ENCODE assay signal across 21 cellular contexts in the genomic region with DNA sequence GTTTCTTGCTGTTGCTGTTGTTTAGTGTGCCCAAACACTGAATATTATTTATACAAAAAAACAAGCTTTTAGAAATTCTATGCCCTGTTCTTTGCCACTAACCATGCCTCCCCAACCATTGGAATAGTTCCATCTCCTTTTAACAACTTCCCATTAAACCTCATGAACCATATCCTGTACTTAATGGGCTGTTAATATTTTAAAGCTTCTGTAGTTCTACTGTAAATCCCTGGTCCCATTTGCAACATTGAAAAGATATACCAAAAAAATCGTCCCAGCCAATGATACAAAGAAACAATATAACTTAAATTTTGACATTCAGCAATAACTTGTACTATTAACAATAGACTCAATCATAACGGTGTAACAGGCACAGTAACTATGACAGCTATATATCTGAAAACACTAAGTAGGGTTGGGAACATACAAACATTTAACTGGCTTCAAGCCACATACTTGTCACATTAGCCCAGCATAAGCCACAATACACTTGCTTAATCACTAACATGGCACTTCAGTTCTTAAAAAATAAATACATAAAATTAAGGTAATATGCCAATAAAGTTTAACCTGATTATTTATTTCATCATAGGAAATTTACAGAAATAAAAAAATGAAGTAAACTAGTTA.
DNase-seq lines count a peak whose midpoint lies in the region; ATAC-seq and TF ChIP-seq lines count a peak whose summit lies in the region.
"Had no signal": no experiment of that assay in that cellular context is flagged by ENCODE, and none has a peak within 500 bp of the region (broad histone marks: within the 10 kb centered on the region; RNA-seq: fewer than 3 reads in every experiment).

No MANE protein-coding gene starts in this region.

- H3K36me3 ChIP-seq in breast epithelium (no peaks in the 10 kb centered on the region), skeletal muscle satellite cell (ENCODE audit: insufficient read depth, low read length) (peaks cover 4% of the 10 kb centered on the region)
- H3K36me3 ChIP-seq: BLaER1, esophagus muscularis mucosa, thoracic aorta had no signal

- intact Hi-C loops in MCF 10A (cut with micrococcal nuclease) (no loop called here), breast epithelium (cut with DNase I; ENCODE audit: low total_unique reads) (no loop called here)

- no peaks in the 10 kb centered on the region for H3K27me3 Mint-ChIP-seq in MCF 10A (ENCODE audit: insufficient read depth, unreplicated experiment)
- H3K27me3 Mint-ChIP-seq: activated CD4-positive, alpha-beta T cell treated with anti-CD3 and anti-CD28 coated beads, Interleukin-2, amount 10 ng/mL, durations not matched to agents 24 days and 14 days; stimulated activated memory B cell treated with anti-CD40 and anti-IgM and Interleukin-4, amounts not matched to agents 10 μg/mL and 1 μg/mL and 100 μg/mL, for 72 hours had no signal

- H3K4me3 ChIP-seq in breast epithelium: no peak overlapping the region
- no peak overlapping the region for H3K4me3 ChIP-seq in cardiac fibroblast (replicated peaks in 1 of 2; ENCODE audit: low read depth in 2 of 2, low read length in 2 of 2)
- peak overlapping the region; percentile 10 for H3K4me3 ChIP-seq in skeletal muscle satellite cell (ENCODE audit: low read length)
- H3K4me3 ChIP-seq: BLaER1, dorsolateral prefrontal cortex, esophagus muscularis mucosa, hepatocyte, thoracic aorta had no signal

- no peak overlapping the region for H3K27ac ChIP-seq in breast epithelium
- H3K27ac ChIP-seq: 22Rv1, BLaER1, dorsolateral prefrontal cortex, esophagus muscularis mucosa, hepatocyte, thoracic aorta had no signal

- TF ChIP-seq CTCF in MCF 10A (IDR thresholded peaks at IDR 0.05; ENCODE audit: unreplicated experiment): no peak
- no peak for TF ChIP-seq CTCF in breast epithelium (IDR thresholded peaks at IDR 0.05)
- TF ChIP-seq CTCF in cardiac fibroblast (IDR thresholded peaks at IDR 0.05; ENCODE audit: low read depth, low read length): no peak

- H3K27me3 ChIP-seq in breast epithelium (no peaks in the 10 kb centered on the region), skeletal muscle satellite cell (ENCODE audit: control insufficient read depth, insufficient read depth, low read length) (no peaks in the 10 kb centered on the region)
- H3K27me3 ChIP-seq: BLaER1, dorsolateral prefrontal cortex, esophagus muscularis mucosa, hepatocyte had no signal

- no peak overlapping the region for H3K9ac ChIP-seq in skeletal muscle satellite cell (ENCODE audit: low read depth, low read length)
- H3K9ac ChIP-seq: BLaER1 had no signal

- no peak for ATAC-seq in HG02870 (IDR thresholded peaks at IDR 0.05; ENCODE audit: unreplicated experiment)
- ATAC-seq: Right ventricle myocardium inferior; stimulated activated memory B cell treated with anti-CD40 and anti-IgM and Interleukin-4, amounts not matched to agents 10 μg/mL and 1 μg/mL and 100 μg/mL, for 72 hours had no signal

- no peak overlapping the region for H3K4me2 ChIP-seq in skeletal muscle satellite cell (ENCODE audit: low read length)
- H3K4me2 ChIP-seq: BLaER1, hepatocyte had no signal

- H3K9me3 Mint-ChIP-seq in MCF 10A (ENCODE audit: unreplicated experiment): no peaks in the 10 kb centered on the region
- H3K9me3 Mint-ChIP-seq: activated CD4-positive, alpha-beta T cell treated with anti-CD3 and anti-CD28 coated beads, Interleukin-2, amount 10 ng/mL, durations not matched to agents 24 days and 14 days; neural crest cell; stimulated activated memory B cell treated with anti-CD40 and anti-IgM and Interleukin-4, amounts not matched to agents 10 μg/mL and 1 μg/mL and 100 μg/mL, for 72 hours had no signal

- H3K9me3 ChIP-seq in breast epithelium (no peaks in the 10 kb centered on the region), skeletal muscle satellite cell (replicated peaks; ENCODE audit: low read length) (no peaks in the 10 kb centered on the region)
- H3K9me3 ChIP-seq: BLaER1, esophagus muscularis mucosa, thoracic aorta had no signal

- TF ChIP-seq POLR2A in breast epithelium (IDR thresholded peaks at IDR 0.05): no peak

- no peaks in the 10 kb centered on the region for H3K4me1 ChIP-seq in breast epithelium
- H3K4me1 ChIP-seq in skeletal muscle satellite cell (ENCODE audit: control insufficient read depth, insufficient read depth, low read length): peaks cover 30% of the 10 kb centered on the region
- H3K4me1 ChIP-seq: BLaER1 had no signal

- CTCF ChIA-PET in MCF 10A (lab: Yijun Ruan, JAX): interaction anchor here (0.6 to 1.1 kb wide), 2 partner anchors 292 to 761 kb away, joined by 3 to 4 read pairs; no protein-coding TSS in a partner anchor

- H3K4me3 Mint-ChIP-seq in MCF 10A (ENCODE audit: unreplicated experiment): no peak overlapping the region
- H3K4me3 Mint-ChIP-seq: activated CD4-positive, alpha-beta T cell treated with anti-CD3 and anti-CD28 coated beads, Interleukin-2, amount 10 ng/mL, durations not matched to agents 24 days and 14 days; neural crest cell; stimulated activated memory B cell treated with anti-CD40 and anti-IgM and Interleukin-4, amounts not matched to agents 10 μg/mL and 1 μg/mL and 100 μg/mL, for 72 hours had no signal

- no peaks in the 10 kb centered on the region for H3K36me3 Mint-ChIP-seq in MCF 10A (ENCODE audit: insufficient read depth, unreplicated experiment)
- H3K36me3 Mint-ChIP-seq: stimulated activated memory B cell treated with anti-CD40 and anti-IgM and Interleukin-4, amounts not matched to agents 10 μg/mL and 1 μg/mL and 100 μg/mL, for 72 hours had no signal

- DNase-seq in MCF 10A (ENCODE audit: unreplicated experiment): peak; percentile 13
- no peak for DNase-seq in breast epithelium (ENCODE audit: low spot score in 2 of 2)
- DNase-seq in cardiac fibroblast (ENCODE audit: low read depth in 2 of 2): peak; percentile 50 to 75
- peak; percentile 9 for DNase-seq in iPS-NIHi11 (ENCODE audit: low spot score)
- no peak for DNase-seq in NCI-H2081 treated with DMSO at 0.1 percent for 48 hours (lab: John Stamatoyannopoulos, UW)
- no peak for DNase-seq in AG08395 (ENCODE audit: low spot score)
- DNase-seq: activated CD4-positive, alpha-beta T cell treated with anti-CD3 and anti-CD28 coated beads, Interleukin-2, amount 10 ng/mL, durations not matched to agents 24 days and 14 days; dorsolateral prefrontal cortex; kidney; NCI-H1694 treated with DMSO at 0.1 percent for 48 hours; stimulated activated CD4-positive, alpha-beta T cell treated with anti-CD3 and anti-CD28 coated beads, Interleukin-15, amount 100 ng/mL, for 24 hours had no signal

- peak overlapping the region; percentile 40 for H3K27ac Mint-ChIP-seq in MCF 10A (ENCODE audit: low read depth, unreplicated experiment)
- H3K27ac Mint-ChIP-seq: activated CD4-positive, alpha-beta T cell treated with anti-CD3 and anti-CD28 coated beads, Interleukin-2, amount 10 ng/mL, durations not matched to agents 24 days and 14 days; stimulated activated memory B cell treated with anti-CD40 and anti-IgM and Interleukin-4, amounts not matched to agents 10 μg/mL and 1 μg/mL and 100 μg/mL, for 72 hours had no signal

- peaks cover 27% of the 10 kb centered on the region for H3K4me1 Mint-ChIP-seq in MCF 10A (ENCODE audit: insufficient read depth, unreplicated experiment)
- H3K4me1 Mint-ChIP-seq: activated CD4-positive, alpha-beta T cell treated with anti-CD3 and anti-CD28 coated beads, Interleukin-2, amount 10 ng/mL, durations not matched to agents 24 days and 14 days; neural crest cell; stimulated activated memory B cell treated with anti-CD40 and anti-IgM and Interleukin-4, amounts not matched to agents 10 μg/mL and 1 μg/mL and 100 μg/mL, for 72 hours had no signal

- BruUV-seq in MCF 10A (replicated peaks; lab: Mats Ljungman, UMichigan): no TSS peak

- POLR2A ChIA-PET in MCF 10A (lab: Yijun Ruan, JAX): interaction anchor here (0.7 kb wide), 1 partner anchor 328 kb away, joined by 3 read pairs; no protein-coding TSS in a partner anchor

Comparison
In these comparisons a context has a peak if more than half of its experiments do, and no peak if none do; other contexts are left out.
1. DNase-seq: peak in MCF 10A (single experiment), cardiac fibroblast (2 of 2) and iPS-NIHi11 (single experiment); none in breast epithelium (0 of 2), NCI-H2081 treated with DMSO at 0.1 percent for 48 hours (single experiment) and AG08395 (single experiment).